ENCODE assay signal across 2 cellular contexts in genomic region chr4:75844151-75844662, GRCh38.
TF ChIP-seq lines count a peak whose summit lies in the region.

No MANE protein-coding gene starts in this region.

TF ChIP-seq in K562, 482 proteins besides CTCF, POLR2A, EP300 and RAD21:
- TF ChIP-seq CEBPG (CRISPR knock-in tag; IDR thresholded peaks at IDR 0.05) (no peak), CEBPG (tag; conservative IDR thresholded peaks at IDR 0.05 in 1 of 2, IDR thresholded peaks at IDR 0.05 in 1 of 2) (peak in 1 of 2 experiments; percentile 35; a peak in 1 of 4 replicates), CCAR2 (IDR thresholded peaks at IDR 0.05; ENCODE audit: low read depth, low read length) (no peak), CEBPB (tag; IDR thresholded peaks at IDR 0.05) (peak; percentile 31; the same call in 1 of the 2 replicates)

TF ChIP-seq in HepG2, 621 proteins besides CTCF, POLR2A, EP300 and RAD21:
- TF ChIP-seq TIGD3 (CRISPR knock-in tag; IDR thresholded peaks at IDR 0.05; ENCODE audit: borderline replicate concordance), result no peak
- TF ChIP-seq KAT8 (CRISPR knock-in tag; IDR thresholded peaks at IDR 0.05), result 0 out of 2 replicates have a peak, but pooled peaks have one; percentile 35
- peak; percentile 74 for TF ChIP-seq CEBPG (CRISPR knock-in tag; IDR thresholded peaks at IDR 0.05)
- 0 out of 2 replicates have a peak, but pooled peaks have one; percentile 10 for TF ChIP-seq FOXA3 (CRISPR knock-in tag; IDR thresholded peaks at IDR 0.05)
- TF ChIP-seq MAFK (conservative IDR thresholded peaks at IDR 0.05 in 1 of 2, IDR thresholded peaks at IDR 0.05 in 1 of 2; ENCODE audit: low read length in 2 of 2), result no peak
- TF ChIP-seq SOX6 (IDR thresholded peaks at IDR 0.05), result no peak
- peak; percentile 61 for TF ChIP-seq SOX6 (CRISPR knock-in tag; IDR thresholded peaks at IDR 0.05)
- TF ChIP-seq SALL1 (CRISPR knock-in tag; IDR thresholded peaks at IDR 0.05), result peak; percentile 13; the same call in 1 of the 2 replicates
- peak; percentile 99 for TF ChIP-seq BCL6 (CRISPR knock-in tag; IDR thresholded peaks at IDR 0.05)
- TF ChIP-seq NCOR1 (IDR thresholded peaks at IDR 0.05; ENCODE audit: borderline replicate concordance, low read length), result 0 out of 2 replicates have a peak, but pooled peaks have one; percentile 27
- 0 out of 2 replicates have a peak, but pooled peaks have one; percentile 38 for TF ChIP-seq NR2F2 (IDR thresholded peaks at IDR 0.05; ENCODE audit: borderline replicate concordance, low read depth)
- TF ChIP-seq NR2F6 (IDR thresholded peaks at IDR 0.05), result peak; percentile 35; the same call in 1 of the 2 replicates
- no peak for TF ChIP-seq NR2F6 (CRISPR knock-in tag; IDR thresholded peaks at IDR 0.05)
- peak; percentile 18; the same call in 1 of the 2 replicates for TF ChIP-seq ZNF12 (CRISPR knock-in tag; IDR thresholded peaks at IDR 0.05)
- TF ChIP-seq TEAD3 (CRISPR knock-in tag; optimal IDR thresholded peaks at IDR 0.05; ENCODE audit: borderline replicate concordance), result peak; percentile 15
- TF ChIP-seq FOSL1 (CRISPR knock-in tag; IDR thresholded peaks at IDR 0.05; ENCODE audit: borderline replicate concordance), result peak; percentile 47; the same call in 1 of the 2 replicates
- TF ChIP-seq KLF9 (CRISPR knock-in tag; IDR thresholded peaks at IDR 0.05; ENCODE audit: low read depth), result no peak
- TF ChIP-seq GABPB1 (CRISPR knock-in tag; IDR thresholded peaks at IDR 0.05), result 0 out of 2 replicates have a peak, but pooled peaks have one; percentile 14
- no peak for TF ChIP-seq MEIS1 (CRISPR knock-in tag; IDR thresholded peaks at IDR 0.05; ENCODE audit: borderline replicate concordance)
- TF ChIP-seq ZNF180 (CRISPR knock-in tag; IDR thresholded peaks at IDR 0.05; ENCODE audit: borderline replicate concordance, low read depth), result no peak
- peak; percentile 56; the same call in 1 of the 2 replicates for TF ChIP-seq HMG20A (CRISPR knock-in tag; IDR thresholded peaks at IDR 0.05; ENCODE audit: borderline replicate concordance)
- TF ChIP-seq, protein P1, sequence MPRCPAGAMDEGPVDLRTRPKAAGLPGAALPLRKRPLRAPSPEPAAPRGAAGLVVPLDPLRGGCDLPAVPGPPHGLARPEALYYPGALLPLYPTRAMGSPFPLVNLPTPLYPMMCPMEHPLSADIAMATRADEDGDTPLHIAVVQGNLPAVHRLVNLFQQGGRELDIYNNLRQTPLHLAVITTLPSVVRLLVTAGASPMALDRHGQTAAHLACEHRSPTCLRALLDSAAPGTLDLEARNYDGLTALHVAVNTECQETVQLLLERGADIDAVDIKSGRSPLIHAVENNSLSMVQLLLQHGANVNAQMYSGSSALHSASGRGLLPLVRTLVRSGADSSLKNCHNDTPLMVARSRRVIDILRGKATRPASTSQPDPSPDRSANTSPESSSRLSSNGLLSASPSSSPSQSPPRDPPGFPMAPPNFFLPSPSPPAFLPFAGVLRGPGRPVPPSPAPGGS (CRISPR knock-in tag; IDR thresholded peaks at IDR 0.05), result no peak
- 0 out of 4 replicates have a peak, but pooled peaks of 1 of the 2 experiments have one; percentile 21 for TF ChIP-seq KLF16 (CRISPR knock-in tag; IDR thresholded peaks at IDR 0.05)
- no peak for TF ChIP-seq MAZ (IDR thresholded peaks at IDR 0.05; ENCODE audit: borderline replicate concordance, low read depth, low read length)
- no peak for TF ChIP-seq MAZ (CRISPR knock-in tag; IDR thresholded peaks at IDR 0.05; ENCODE audit: low read depth)
- 0 out of 2 replicates have a peak, but pooled peaks have one; percentile 24 for TF ChIP-seq NCOA2 (CRISPR knock-in tag; IDR thresholded peaks at IDR 0.05)
- no peak for TF ChIP-seq NBN (conservative IDR thresholded peaks at IDR 0.05)
- peak; percentile 75 for TF ChIP-seq RARA (CRISPR knock-in tag; IDR thresholded peaks at IDR 0.05)
- TF ChIP-seq NFIC (IDR thresholded peaks at IDR 0.05; ENCODE audit: low read length), result peak; percentile 59; the same call in 1 of the 2 replicates
- TF ChIP-seq CEBPB (IDR thresholded peaks at IDR 0.05; ENCODE audit: borderline replicate concordance, low read depth, low read length), result peak; percentile 66; the same call in 1 of the 2 replicates
- TF ChIP-seq SAP130 (CRISPR knock-in tag; IDR thresholded peaks at IDR 0.05; ENCODE audit: low read depth), result peak; percentile 28; the same call in 1 of the 2 replicates
- TF ChIP-seq, protein P2, sequence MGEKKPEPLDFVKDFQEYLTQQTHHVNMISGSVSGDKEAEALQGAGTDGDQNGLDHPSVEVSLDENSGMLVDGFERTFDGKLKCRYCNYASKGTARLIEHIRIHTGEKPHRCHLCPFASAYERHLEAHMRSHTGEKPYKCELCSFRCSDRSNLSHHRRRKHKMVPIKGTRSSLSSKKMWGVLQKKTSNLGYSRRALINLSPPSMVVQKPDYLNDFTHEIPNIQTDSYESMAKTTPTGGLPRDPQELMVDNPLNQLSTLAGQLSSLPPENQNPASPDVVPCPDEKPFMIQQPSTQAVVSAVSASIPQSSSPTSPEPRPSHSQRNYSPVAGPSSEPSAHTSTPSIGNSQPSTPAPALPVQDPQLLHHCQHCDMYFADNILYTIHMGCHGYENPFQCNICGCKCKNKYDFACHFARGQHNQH (CRISPR knock-in tag; IDR thresholded peaks at IDR 0.05), result peak; percentile 60; the same call in 1 of the 2 replicates
- TF ChIP-seq POGZ (CRISPR knock-in tag; IDR thresholded peaks at IDR 0.05), result 0 out of 2 replicates have a peak, but pooled peaks have one; percentile 8
- peak in 1 of 2 experiments; percentile 48; a peak in 1 of 4 replicates for TF ChIP-seq NR2F1 (CRISPR knock-in tag; IDR thresholded peaks at IDR 0.05)
- TF ChIP-seq RXRA (CRISPR knock-in tag; IDR thresholded peaks at IDR 0.05), result peak; percentile 19; the same call in 1 of the 2 replicates
- peak; percentile 17; the same call in 1 of the 2 replicates for TF ChIP-seq ZNF362 (CRISPR knock-in tag; IDR thresholded peaks at IDR 0.05; ENCODE audit: borderline replicate concordance)
- TF ChIP-seq ARID5B (CRISPR knock-in tag; IDR thresholded peaks at IDR 0.05), result peak; percentile 73
- TF ChIP-seq, protein P3, sequence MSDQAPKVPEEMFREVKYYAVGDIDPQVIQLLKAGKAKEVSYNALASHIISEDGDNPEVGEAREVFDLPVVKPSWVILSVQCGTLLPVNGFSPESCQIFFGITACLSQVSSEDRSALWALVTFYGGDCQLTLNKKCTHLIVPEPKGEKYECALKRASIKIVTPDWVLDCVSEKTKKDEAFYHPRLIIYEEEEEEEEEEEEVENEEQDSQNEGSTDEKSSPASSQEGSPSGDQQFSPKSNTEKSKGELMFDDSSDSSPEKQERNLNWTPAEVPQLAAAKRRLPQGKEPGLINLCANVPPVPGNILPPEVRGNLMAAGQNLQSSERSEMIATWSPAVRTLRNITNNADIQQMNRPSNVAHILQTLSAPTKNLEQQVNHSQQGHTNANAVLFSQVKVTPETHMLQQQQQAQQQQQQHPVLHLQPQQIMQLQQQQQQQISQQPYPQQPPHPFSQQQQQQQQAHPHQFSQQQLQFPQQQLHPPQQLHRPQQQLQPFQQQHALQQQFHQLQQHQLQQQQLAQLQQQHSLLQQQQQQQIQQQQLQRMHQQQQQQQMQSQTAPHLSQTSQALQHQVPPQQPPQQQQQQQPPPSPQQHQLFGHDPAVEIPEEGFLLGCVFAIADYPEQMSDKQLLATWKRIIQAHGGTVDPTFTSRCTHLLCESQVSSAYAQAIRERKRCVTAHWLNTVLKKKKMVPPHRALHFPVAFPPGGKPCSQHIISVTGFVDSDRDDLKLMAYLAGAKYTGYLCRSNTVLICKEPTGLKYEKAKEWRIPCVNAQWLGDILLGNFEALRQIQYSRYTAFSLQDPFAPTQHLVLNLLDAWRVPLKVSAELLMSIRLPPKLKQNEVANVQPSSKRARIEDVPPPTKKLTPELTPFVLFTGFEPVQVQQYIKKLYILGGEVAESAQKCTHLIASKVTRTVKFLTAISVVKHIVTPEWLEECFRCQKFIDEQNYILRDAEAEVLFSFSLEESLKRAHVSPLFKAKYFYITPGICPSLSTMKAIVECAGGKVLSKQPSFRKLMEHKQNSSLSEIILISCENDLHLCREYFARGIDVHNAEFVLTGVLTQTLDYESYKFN (CRISPR knock-in tag; conservative IDR thresholded peaks at IDR 0.05), result 0 out of 2 replicates have a peak, but pooled peaks have one; percentile 21
- peak; percentile 65 for TF ChIP-seq FOSL2 (CRISPR knock-in tag; IDR thresholded peaks at IDR 0.05)
- peak; percentile 24; the same call in 1 of the 2 replicates for TF ChIP-seq FOXK1 (CRISPR knock-in tag; IDR thresholded peaks at IDR 0.05; ENCODE audit: borderline replicate concordance, low read depth)
- TF ChIP-seq SRSF4 (IDR thresholded peaks at IDR 0.05; ENCODE audit: low read depth, low read length, poor library complexity, severe bottlenecking), result no peak
- TF ChIP-seq EZH2 (conservative IDR thresholded peaks at IDR 0.05; ENCODE audit: low read depth, low read length), result no peak
TF ChIP-seq in HepG2: peak in this region for 29.
